10 cellular contexts compared by ENCODE assay signal in genomic region chr19:19402656-19403372, GRCh38. TPM values are rescaled to one million over a fixed set of nuclear protein-coding genes. Genes with fewer than 3 reads are reported as not detected.
DNase-seq lines count a peak whose midpoint lies in the region; ATAC-seq and TF ChIP-seq lines count a peak whose summit lies in the region.
"Had no signal": no experiment of that assay in that cellular context is flagged by ENCODE, and none has a peak within 500 bp of the region (broad histone marks: within the 10 kb centered on the region; RNA-seq: fewer than 3 reads in every experiment).

No MANE protein-coding gene starts in this region.

- ATAC-seq in activated CD4-positive, alpha-beta T cell treated with anti-CD3 and anti-CD28 coated beads for 36 hours = no peak
- ATAC-seq in stimulated activated effector memory CD8-positive, alpha-beta T cell treated with anti-CD3 and anti-CD28 coated beads, Interleukin-12 subunit alpha, Interleukin-12 subunit beta, amount 100 ng/mL, for 72 hours = no peak
- no peak for ATAC-seq in GM21619 (IDR thresholded peaks at IDR 0.05; ENCODE audit: unreplicated experiment)

- DNase-seq in activated CD4-positive, alpha-beta T cell treated with anti-CD3 and anti-CD28 coated beads for 36 hours = no peak
- no peak for DNase-seq in activated CD4-positive, alpha-beta T cell treated with anti-CD3 and anti-CD28 coated beads, Interleukin-2, amount 10 ng/mL, durations not matched to agents 24 days and 14 days
- DNase-seq in RWPE1 (ENCODE audit: low spot score) (no peak), fibroblast of mammary gland (ENCODE audit: low read depth) (peak; percentile 35), NK-92 (lab: John Stamatoyannopoulos, UW; ENCODE audit: unreplicated experiment) (no peak), GM13977 (ENCODE audit: low spot score) (no peak)
- DNase-seq in stimulated activated effector memory CD8-positive, alpha-beta T cell treated with anti-CD3 and anti-CD28 coated beads, Interleukin-12 subunit alpha, Interleukin-12 subunit beta, amount 100 ng/mL, for 72 hours (ENCODE audit: low spot score in 2 of 2) = no peak
- DNase-seq: amygdala, NCI-H510A had no signal

- H3K4me1 Mint-ChIP-seq in activated CD4-positive, alpha-beta T cell treated with anti-CD3 and anti-CD28 coated beads for 36 hours = peaks cover 56% of the 10 kb centered on the region
- peaks cover 45% of the 10 kb centered on the region for H3K4me1 Mint-ChIP-seq in activated CD4-positive, alpha-beta T cell treated with anti-CD3 and anti-CD28 coated beads, Interleukin-2, amount 10 ng/mL, durations not matched to agents 24 days and 14 days
- H3K4me1 Mint-ChIP-seq in stimulated activated effector memory CD8-positive, alpha-beta T cell treated with anti-CD3 and anti-CD28 coated beads, Interleukin-12 subunit alpha, Interleukin-12 subunit beta, amount 100 ng/mL, for 72 hours = peaks cover 45% of the 10 kb centered on the region

- CTCF ChIA-PET in activated CD4-positive, alpha-beta T cell treated with anti-CD3 and anti-CD28 coated beads for 36 hours (lab: Charles Lee) = interaction anchor here (0.6 kb wide), 2 partner anchors 38 to 226 kb away, joined by 3 read pairs; no protein-coding TSS in a partner anchor
- CTCF ChIA-PET in RWPE1 (lab: Yijun Ruan, JAX) = no interaction called here

- TF ChIP-seq CTCF in RWPE1 (conservative IDR thresholded peaks at IDR 0.05; ENCODE audit: low read depth) = no peak
- TF ChIP-seq CTCF in fibroblast of mammary gland (conservative IDR thresholded peaks at IDR 0.05; ENCODE audit: control insufficient read depth, insufficient read depth, low read depth, low read length) = no peak
- TF ChIP-seq CTCF in GM13977 (IDR thresholded peaks at IDR 0.05; ENCODE audit: extremely low read depth, insufficient read depth, missing control alignments) = no peak

- peak overlapping the region; percentile 89 for H3K27ac ChIP-seq in RWPE1

- intact Hi-C loops in activated CD4-positive, alpha-beta T cell treated with anti-CD3 and anti-CD28 coated beads for 36 hours (cut with DNase I, micrococcal nuclease) = no loop called here
- intact Hi-C loops in activated CD4-positive, alpha-beta T cell treated with anti-CD3 and anti-CD28 coated beads, Interleukin-2, amount 10 ng/mL, durations not matched to agents 24 days and 14 days (cut with micrococcal nuclease) = no loop called here

- peak overlapping the region; percentile 73 for H3K27ac Mint-ChIP-seq in activated CD4-positive, alpha-beta T cell treated with anti-CD3 and anti-CD28 coated beads for 36 hours
- H3K27ac Mint-ChIP-seq in activated CD4-positive, alpha-beta T cell treated with anti-CD3 and anti-CD28 coated beads, Interleukin-2, amount 10 ng/mL, durations not matched to agents 24 days and 14 days = no peak overlapping the region
- H3K27ac Mint-ChIP-seq in stimulated activated effector memory CD8-positive, alpha-beta T cell treated with anti-CD3 and anti-CD28 coated beads, Interleukin-12 subunit alpha, Interleukin-12 subunit beta, amount 100 ng/mL, for 72 hours = peak overlapping the region; percentile 66

- H3K4me3 ChIP-seq in fibroblast of mammary gland (ENCODE audit: control insufficient read depth, low read depth, low read length) = no peak overlapping the region

- in situ Hi-C loops in GM13977 (cut with MboI; ENCODE audit: low pct_unique_long_range_greater_than_20kb, low sequenced_read_pairs, unreplicated experiment) = no loop called here

- no peaks in the 10 kb centered on the region for H3K9me3 Mint-ChIP-seq in activated CD4-positive, alpha-beta T cell treated with anti-CD3 and anti-CD28 coated beads for 36 hours (ENCODE audit: low read depth)
- H3K9me3 Mint-ChIP-seq in activated CD4-positive, alpha-beta T cell treated with anti-CD3 and anti-CD28 coated beads, Interleukin-2, amount 10 ng/mL, durations not matched to agents 24 days and 14 days = no peaks in the 10 kb centered on the region
- H3K9me3 Mint-ChIP-seq in stimulated activated effector memory CD8-positive, alpha-beta T cell treated with anti-CD3 and anti-CD28 coated beads, Interleukin-12 subunit alpha, Interleukin-12 subunit beta, amount 100 ng/mL, for 72 hours = no peaks in the 10 kb centered on the region

- POLR2A ChIA-PET in activated CD4-positive, alpha-beta T cell treated with anti-CD3 and anti-CD28 coated beads for 36 hours (lab: Charles Lee) = interaction anchor here (0.6 kb wide), 1 partner anchor 16 kb away, joined by 4 read pairs; no protein-coding TSS in a partner anchor
- POLR2A ChIA-PET in RWPE1 (lab: Yijun Ruan, JAX; ENCODE audit: low non-redundant PET) = no interaction called here

- peaks cover 7% of the 10 kb centered on the region for H3K36me3 Mint-ChIP-seq in activated CD4-positive, alpha-beta T cell treated with anti-CD3 and anti-CD28 coated beads for 36 hours (ENCODE audit: low read depth)
- H3K36me3 Mint-ChIP-seq in activated CD4-positive, alpha-beta T cell treated with anti-CD3 and anti-CD28 coated beads, Interleukin-2, amount 10 ng/mL, durations not matched to agents 24 days and 14 days (ENCODE audit: low read depth) = peaks cover 2% of the 10 kb centered on the region
- H3K36me3 Mint-ChIP-seq in stimulated activated effector memory CD8-positive, alpha-beta T cell treated with anti-CD3 and anti-CD28 coated beads, Interleukin-12 subunit alpha, Interleukin-12 subunit beta, amount 100 ng/mL, for 72 hours = peaks cover 15% of the 10 kb centered on the region

- H3K27me3 Mint-ChIP-seq in activated CD4-positive, alpha-beta T cell treated with anti-CD3 and anti-CD28 coated beads for 36 hours = no peaks in the 10 kb centered on the region
- H3K27me3 Mint-ChIP-seq in activated CD4-positive, alpha-beta T cell treated with anti-CD3 and anti-CD28 coated beads, Interleukin-2, amount 10 ng/mL, durations not matched to agents 24 days and 14 days = no peaks in the 10 kb centered on the region

- H3K4me3 Mint-ChIP-seq in activated CD4-positive, alpha-beta T cell treated with anti-CD3 and anti-CD28 coated beads for 36 hours = no peak overlapping the region
- no peak overlapping the region for H3K4me3 Mint-ChIP-seq in activated CD4-positive, alpha-beta T cell treated with anti-CD3 and anti-CD28 coated beads, Interleukin-2, amount 10 ng/mL, durations not matched to agents 24 days and 14 days
- H3K4me3 Mint-ChIP-seq in stimulated activated effector memory CD8-positive, alpha-beta T cell treated with anti-CD3 and anti-CD28 coated beads, Interleukin-12 subunit alpha, Interleukin-12 subunit beta, amount 100 ng/mL, for 72 hours = no peak overlapping the region

RNA-seq across cellular contexts. Expression of gene GATAD2A, which starts 2.7 kb away (rescaled TPM):
- total RNA-seq in activated CD4-positive, alpha-beta T cell treated with anti-CD3 and anti-CD28 coated beads for 36 hours = 100 to 1,000 TPM; 123 to 139 TPM
- total RNA-seq in activated CD4-positive, alpha-beta T cell treated with anti-CD3 and anti-CD28 coated beads, Interleukin-2, amount 10 ng/mL, durations not matched to agents 24 days and 14 days = 134 and 135 TPM in 2 replicates
